ENCODE assay signal across 7 cellular contexts in the genomic region with DNA sequence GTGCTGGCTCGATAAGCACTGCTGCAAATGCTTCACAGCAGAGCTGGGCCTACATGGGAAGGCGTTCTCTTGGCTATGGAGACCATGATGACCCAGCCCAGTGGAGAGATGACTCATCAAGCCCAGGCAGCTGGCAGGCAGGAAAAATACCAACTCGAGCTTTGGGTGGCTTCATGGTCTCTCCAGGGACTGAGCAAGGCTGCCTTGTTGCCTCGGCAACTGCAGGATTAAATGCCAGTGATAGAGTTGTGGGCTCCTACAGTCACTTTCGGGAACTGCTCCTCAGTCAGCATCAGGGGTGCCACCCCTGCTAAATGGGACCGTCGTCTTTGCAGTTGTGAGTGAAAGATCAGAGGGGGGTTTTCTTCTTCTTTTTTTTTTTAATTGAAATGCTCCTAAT. TPM values are rescaled to one million over a fixed set of nuclear protein-coding genes. Genes with fewer than 3 reads are reported as not detected.
DNase-seq lines count a peak whose midpoint lies in the region; ATAC-seq and TF ChIP-seq lines count a peak whose summit lies in the region.

No MANE protein-coding gene starts in this region.

- TF ChIP-seq RAD21 in HCT116 (IDR thresholded peaks at IDR 0.05; ENCODE audit: low read depth): no peak

- CTCF ChIA-PET in HCT116 (lab: Charles Lee): interaction anchor here (1.5 kb wide), 1 partner anchor 10 kb away, joined by 9 read pairs; no protein-coding TSS in a partner anchor

- H3K36me3 ChIP-seq in HCT116 (ENCODE audit: control insufficient read depth in 1 of 2, insufficient read depth in 2 of 2, low read length in 2 of 2) (no peaks in the 10 kb centered on the region), testis (ENCODE audit: low read depth, missing control alignments) (no peaks in the 10 kb centered on the region)

- H3K79me2 ChIP-seq in HCT116 (ENCODE audit: insufficient read depth, low read length): no peaks in the 10 kb centered on the region

- H3K27me3 ChIP-seq in HCT116 (ENCODE audit: insufficient read depth, low read length) (no peaks in the 10 kb centered on the region), testis (no peaks in the 10 kb centered on the region)

- intact Hi-C loops in HCT116 (cut with micrococcal nuclease) (no loop called here), testis (cut with DNase I; ENCODE audit: low total_unique reads) (no loop called here)
- intact Hi-C loops in activated CD4-positive, alpha-beta T cell treated with anti-CD3 and anti-CD28 coated beads, Interleukin-2, amount 10 ng/mL, durations not matched to agents 24 days and 14 days (cut with micrococcal nuclease): no loop called here

- no peak overlapping the region for H3K9ac ChIP-seq in HCT116 (ENCODE audit: low read length)

- H3K4me3 ChIP-seq in HCT116 (replicated peaks in 1 of 2; ENCODE audit: low read depth in 1 of 2, low read length in 2 of 2) (no peak overlapping the region), foreskin fibroblast (ENCODE audit: low read depth in 1 of 2, low read length in 2 of 2) (no peak overlapping the region), testis (no peak overlapping the region)

- POLR2A ChIA-PET in HCT116 (lab: Charles Lee): no interaction called here

- H3K27ac ChIP-seq in HCT116 (ENCODE audit: low read depth, low read length) (no peak overlapping the region), testis (no peak overlapping the region)

- 85 to 90% methylated on average over 7 of the region's 7 CpGs for WGBS in testis, 2 donors

- no peaks in the 10 kb centered on the region for H3K9me2 ChIP-seq in HCT116 (ENCODE audit: insufficient read depth)

- no peak overlapping the region for H3K4me3 Mint-ChIP-seq in activated CD4-positive, alpha-beta T cell treated with anti-CD3 and anti-CD28 coated beads, Interleukin-2, amount 10 ng/mL, durations not matched to agents 24 days and 14 days

- H4K20me1 ChIP-seq in HCT116 (ENCODE audit: insufficient read depth): no peaks in the 10 kb centered on the region

- no peak overlapping the region for H2AFZ ChIP-seq in HCT116 (ENCODE audit: low read depth, low read length, poor library complexity, severe bottlenecking)

- H3K4me1 ChIP-seq in HCT116 (ENCODE audit: control insufficient read depth in 1 of 2, insufficient read depth in 2 of 2, low read length in 2 of 2): peaks cover 6% of the 10 kb centered on the region in 2 experiments; a peak in 3 of 4 replicates
- H3K4me1 ChIP-seq in testis: peaks cover 5% of the 10 kb centered on the region

- no peaks in the 10 kb centered on the region for H3K9me3 Mint-ChIP-seq in activated CD4-positive, alpha-beta T cell treated with anti-CD3 and anti-CD28 coated beads, Interleukin-2, amount 10 ng/mL, durations not matched to agents 24 days and 14 days

- H3K9me3 ChIP-seq in HCT116 (ENCODE audit: control insufficient read depth in 1 of 2, insufficient read depth in 1 of 2, low read depth in 1 of 2, low read length in 2 of 2) (no peaks in the 10 kb centered on the region), testis (no peaks in the 10 kb centered on the region)

- 0 out of 2 replicates have a peak overlapping the region, but pooled peaks have one; percentile 3 for H3K4me2 ChIP-seq in HCT116 (ENCODE audit: low read length)

- peak; percentile 55 for ATAC-seq in HCT116
- no peak for ATAC-seq in GM21723 (IDR thresholded peaks at IDR 0.05; ENCODE audit: unreplicated experiment)

- H3K27me3 Mint-ChIP-seq in activated CD4-positive, alpha-beta T cell treated with anti-CD3 and anti-CD28 coated beads, Interleukin-2, amount 10 ng/mL, durations not matched to agents 24 days and 14 days: peaks cover 8% of the 10 kb centered on the region

- peaks cover 3% of the 10 kb centered on the region for H3K4me1 Mint-ChIP-seq in activated CD4-positive, alpha-beta T cell treated with anti-CD3 and anti-CD28 coated beads, Interleukin-2, amount 10 ng/mL, durations not matched to agents 24 days and 14 days

- TF ChIP-seq CTCF in HCT116 (IDR thresholded peaks at IDR 0.05 in 2 of 3, conservative IDR thresholded peaks at IDR 0.05 in 1 of 3; ENCODE audit: borderline replicate concordance in 1 of 3, insufficient read depth in 1 of 3, low read depth in 2 of 3, low read length in 2 of 3) (no peak), foreskin fibroblast (IDR thresholded peaks at IDR 0.05; ENCODE audit: low read depth, low read length) (no peak), testis (IDR thresholded peaks at IDR 0.05) (no peak)

- RAD21 ChIA-PET in HCT116 (lab: Charles Lee; ENCODE audit: low non-redundant PET in 1 of 2, low total read pairs in 2 of 2, uncharacterized antibody in 2 of 2, unreplicated experiment in 2 of 2): no interaction called here

- DNase-seq in HCT116 (ENCODE audit: low read depth, low spot score) (peak; percentile 10), RPMI7951 (ENCODE audit: low read depth) (peak; percentile 96), foreskin fibroblast (peak; percentile 63 to 90), superior temporal gyrus (ENCODE audit: extremely low spot score) (peak; percentile 52), testis (no peak)
- DNase-seq in activated CD4-positive, alpha-beta T cell treated with anti-CD3 and anti-CD28 coated beads, Interleukin-2, amount 10 ng/mL, durations not matched to agents 24 days and 14 days: no peak

- TF ChIP-seq POLR2A in HCT116 (IDR thresholded peaks at IDR 0.05; ENCODE audit: borderline replicate concordance, extremely low read depth, insufficient read depth, insufficient read length) (no peak), testis (IDR thresholded peaks at IDR 0.05) (no peak)

- no peaks in the 10 kb centered on the region for H3K36me3 Mint-ChIP-seq in activated CD4-positive, alpha-beta T cell treated with anti-CD3 and anti-CD28 coated beads, Interleukin-2, amount 10 ng/mL, durations not matched to agents 24 days and 14 days (ENCODE audit: low read depth)

- H3K27ac Mint-ChIP-seq in activated CD4-positive, alpha-beta T cell treated with anti-CD3 and anti-CD28 coated beads, Interleukin-2, amount 10 ng/mL, durations not matched to agents 24 days and 14 days: no peak overlapping the region

- no TSS peak for BruUV-seq in HCT116 (replicated peaks; lab: Mats Ljungman, UMichigan)

TF ChIP-seq in HCT116, 20 proteins besides CTCF, POLR2A, EP300 and RAD21:
- TF ChIP-seq SRF (IDR thresholded peaks at IDR 0.05; ENCODE audit: low read depth) (no peak), FOSL1 (IDR thresholded peaks at IDR 0.05; ENCODE audit: low read depth) (no peak; the same call in 1 of the 2 replicates), JUND (IDR thresholded peaks at IDR 0.05) (no peak; the same call in 1 of the 2 replicates), SP1 (IDR thresholded peaks at IDR 0.05; ENCODE audit: low read depth) (no peak), ZFX (IDR thresholded peaks at IDR 0.05) (no peak)

RNA-seq across cellular contexts. Expression of a gene that starts 54.6 kb away (rescaled TPM):
- total RNA-seq in HCT116 (2021; ENCODE audit: unreplicated experiment) (5.8 TPM), testis (1 to 10 TPM; 3.3 to 6.8 TPM)
- polyA plus RNA-seq in HCT116 (2012): 3.9 and 4.8 TPM in 2 replicates
- 0.24 and 0.29 TPM in 2 replicates for total RNA-seq in RPMI7951 (2014; rRNA removed; shearing (Covaris generic))
- 5.6 TPM for polyA plus RNA-seq in testis (ENCODE audit: insufficient read depth, low read depth, low replicate concordance)
- total RNA-seq in activated CD4-positive, alpha-beta T cell treated with anti-CD3 and anti-CD28 coated beads, Interleukin-2, amount 10 ng/mL, durations not matched to agents 24 days and 14 days: not detected in 2 replicates

Comparison
In these comparisons a context has a peak if more than half of its experiments do, and no peak if none do; other contexts are left out.
1. DNase-seq: peak in HCT116 (single experiment), RPMI7951 (single experiment), foreskin fibroblast (2 of 2) and superior temporal gyrus (single experiment); none in testis (single experiment) and activated CD4-positive, alpha-beta T cell treated with anti-CD3 and anti-CD28 coated beads, Interleukin-2, amount 10 ng/mL, durations not matched to agents 24 days and 14 days (single experiment).